Comparison of ENCODE assay signal across 17 cellular contexts in genomic region chr12:71799105-71799504, GRCh38. TPM values are rescaled to one million over a fixed set of nuclear protein-coding genes. Genes with fewer than 3 reads are reported as not detected.
DNase-seq lines count a peak whose midpoint lies in the region; TF ChIP-seq lines count a peak whose summit lies in the region.
"Had no signal": no experiment of that assay in that cellular context is flagged by ENCODE, and none has a peak within 500 bp of the region (broad histone marks: within the 10 kb centered on the region; RNA-seq: fewer than 3 reads in every experiment).

No MANE protein-coding gene starts in this region.

- no peak overlapping the region for H3K4me3 ChIP-seq in endodermal cell (ENCODE audit: low read length)
- no peak overlapping the region for H3K4me3 ChIP-seq in mesenchymal stem cell (ENCODE audit: insufficient read depth in 1 of 2, low read depth in 1 of 2, low read length in 2 of 2)
- no peak overlapping the region for H3K4me3 ChIP-seq in WERI-Rb-1 (ENCODE audit: low read depth, low read length)
- H3K4me3 ChIP-seq: GM12878 had no signal

- no peak overlapping the region for H4K8ac ChIP-seq in mesenchymal stem cell (ENCODE audit: low read length)

- no peak overlapping the region for H3K14ac ChIP-seq in mesenchymal stem cell (ENCODE audit: low read length in 2 of 2)

- no peaks in the 10 kb centered on the region for H3K9me3 Mint-ChIP-seq in endodermal cell
- H3K9me3 Mint-ChIP-seq: activated naive CD8-positive, alpha-beta T cell treated with anti-CD3 and anti-CD28 coated beads, Interleukin-2, amount 10 ng/mL, durations not matched to agents 7 days and 5 days; stimulated activated naive CD8-positive, alpha-beta T cell treated with anti-CD3 and anti-CD28 coated beads, Interleukin-15, Interleukin-2, amounts not matched to agents 100 ng/mL and 50 ng/mL, for 24 hours had no signal

- no peak overlapping the region for H2BK12ac ChIP-seq in mesenchymal stem cell (ENCODE audit: low read length in 2 of 2)

- H3K9ac ChIP-seq in endodermal cell (ENCODE audit: extremely low read depth, low read length, poor library complexity, severe bottlenecking) = no peak overlapping the region
- peak overlapping the region; percentile 20 for H3K9ac ChIP-seq in mesenchymal stem cell (ENCODE audit: low read length)

- H2AK5ac ChIP-seq in mesenchymal stem cell (ENCODE audit: low read length, severe bottlenecking) = no peak overlapping the region

- H3K4me2 ChIP-seq in mesenchymal stem cell (ENCODE audit: low read length, poor library complexity, severe bottlenecking) = no peak overlapping the region

- no peak overlapping the region for H3K18ac ChIP-seq in mesenchymal stem cell (ENCODE audit: low read depth in 1 of 2, low read length in 2 of 2)

- no peaks in the 10 kb centered on the region for H3K36me3 Mint-ChIP-seq in endodermal cell (ENCODE audit: low read depth)
- H3K36me3 Mint-ChIP-seq: activated naive CD8-positive, alpha-beta T cell treated with anti-CD3 and anti-CD28 coated beads, Interleukin-2, amount 10 ng/mL, durations not matched to agents 7 days and 5 days had no signal

- H3K4me1 ChIP-seq in endodermal cell (ENCODE audit: control insufficient read depth, insufficient read depth, low read length) (no peaks in the 10 kb centered on the region), mesenchymal stem cell (ENCODE audit: control insufficient read depth, insufficient read depth, low read depth, low read length) (peaks cover 2% of the 10 kb centered on the region)

- H3K23ac ChIP-seq in mesenchymal stem cell (ENCODE audit: low read length in 2 of 2) = no peak overlapping the region

- no peak overlapping the region for H3K4me3 Mint-ChIP-seq in endodermal cell
- H3K4me3 Mint-ChIP-seq: activated naive CD8-positive, alpha-beta T cell treated with anti-CD3 and anti-CD28 coated beads, Interleukin-2, amount 10 ng/mL, durations not matched to agents 7 days and 5 days; stimulated activated naive CD8-positive, alpha-beta T cell treated with anti-CD3 and anti-CD28 coated beads, Interleukin-15, Interleukin-2, amounts not matched to agents 100 ng/mL and 50 ng/mL, for 24 hours had no signal

- no peak overlapping the region for H2BK15ac ChIP-seq in mesenchymal stem cell (ENCODE audit: low read depth, poor library complexity, severe bottlenecking)

- no peak overlapping the region for H2BK120ac ChIP-seq in mesenchymal stem cell (ENCODE audit: low read depth, low read length)

- DNase-seq in ELR (ENCODE audit: low read depth) (peak; percentile 72), NOMO-1 treated with DMSO at 0.1 percent for 48 hours (lab: John Stamatoyannopoulos, UW; ENCODE audit: unreplicated experiment) (peak; percentile 83), endodermal cell (peak; percentile 79), mesenchymal stem cell (peak; percentile 54), WERI-Rb-1 (no peak), NCI-H1694 (lab: John Stamatoyannopoulos, UW) (no peak), GM20000 (ENCODE audit: low spot score) (no peak), pons (ENCODE audit: low spot score) (no peak)
- DNase-seq: activated CD4-positive, alpha-beta T cell treated with anti-CD3 and anti-CD28 coated beads, Interleukin-2, amount 50 U/mL, for 48 hours; activated naive CD8-positive, alpha-beta T cell treated with anti-CD3 and anti-CD28 coated beads, Interleukin-2, amount 10 ng/mL, durations not matched to agents 7 days and 5 days; Karpas-422; kidney; NCI-H526; stimulated activated CD4-positive, alpha-beta T cell treated with anti-CD3 and anti-CD28 coated beads, Interleukin-1b, Interleukin-23, amount 100 ng/mL, for 48 hours had no signal

- no peaks in the 10 kb centered on the region for H3K36me3 ChIP-seq in endodermal cell (ENCODE audit: control insufficient read depth, insufficient read depth, low read length)
- H3K36me3 ChIP-seq in mesenchymal stem cell (ENCODE audit: control insufficient read depth in 1 of 2, insufficient read depth in 2 of 2, low read depth in 1 of 2, low read length in 2 of 2) = no peaks in the 10 kb centered on the region
- H3K36me3 ChIP-seq in WERI-Rb-1 = no peaks in the 10 kb centered on the region
- H3K36me3 ChIP-seq: neutrophil had no signal

- H3K9me3 ChIP-seq in endodermal cell (ENCODE audit: control insufficient read depth, low read length) (no peaks in the 10 kb centered on the region), mesenchymal stem cell (ENCODE audit: control insufficient read depth, low read length) (no peaks in the 10 kb centered on the region), WERI-Rb-1 (ENCODE audit: severe bottlenecking) (peaks cover 3% of the 10 kb centered on the region)
- H3K9me3 ChIP-seq: neutrophil had no signal

- no peaks in the 10 kb centered on the region for H3K4me1 Mint-ChIP-seq in endodermal cell
- H3K4me1 Mint-ChIP-seq: activated naive CD8-positive, alpha-beta T cell treated with anti-CD3 and anti-CD28 coated beads, Interleukin-2, amount 10 ng/mL, durations not matched to agents 7 days and 5 days had no signal

- H4K91ac ChIP-seq in mesenchymal stem cell (ENCODE audit: low read length) = no peak overlapping the region

- H3K27me3 Mint-ChIP-seq in endodermal cell (ENCODE audit: insufficient read depth) = no peaks in the 10 kb centered on the region
- H3K27me3 Mint-ChIP-seq: activated naive CD8-positive, alpha-beta T cell treated with anti-CD3 and anti-CD28 coated beads, Interleukin-2, amount 10 ng/mL, durations not matched to agents 7 days and 5 days; stimulated activated naive CD8-positive, alpha-beta T cell treated with anti-CD3 and anti-CD28 coated beads, Interleukin-15, Interleukin-2, amounts not matched to agents 100 ng/mL and 50 ng/mL, for 24 hours had no signal

- TF ChIP-seq CTCF in endodermal cell (conservative IDR thresholded peaks at IDR 0.05) (no peak), WERI-Rb-1 (IDR thresholded peaks at IDR 0.05; ENCODE audit: low read depth, low read length) (no peak), GM20000 (IDR thresholded peaks at IDR 0.05; ENCODE audit: extremely low read depth, missing control alignments) (no peak)

- no peaks in the 10 kb centered on the region for H3K79me1 ChIP-seq in mesenchymal stem cell (replicated peaks; ENCODE audit: low read length, poor library complexity, severe bottlenecking)

- H3K27ac Mint-ChIP-seq in endodermal cell = no peak overlapping the region
- H3K27ac Mint-ChIP-seq: activated naive CD8-positive, alpha-beta T cell treated with anti-CD3 and anti-CD28 coated beads, Interleukin-2, amount 10 ng/mL, durations not matched to agents 7 days and 5 days; stimulated activated naive CD8-positive, alpha-beta T cell treated with anti-CD3 and anti-CD28 coated beads, Interleukin-15, Interleukin-2, amounts not matched to agents 100 ng/mL and 50 ng/mL, for 24 hours had no signal

- no peak overlapping the region for H3K4ac ChIP-seq in mesenchymal stem cell (ENCODE audit: low read depth in 1 of 2, low read length in 2 of 2)

- no peak overlapping the region for H2AFZ ChIP-seq in mesenchymal stem cell (ENCODE audit: low read depth, low read length)

- H2BK5ac ChIP-seq in mesenchymal stem cell (ENCODE audit: low read depth, low read length, poor library complexity, severe bottlenecking) = no peak overlapping the region

- no peaks in the 10 kb centered on the region for H3K27me3 ChIP-seq in endodermal cell (ENCODE audit: control insufficient read depth, insufficient read depth, low read length, poor library complexity, severe bottlenecking)
- H3K27me3 ChIP-seq in mesenchymal stem cell (ENCODE audit: control insufficient read depth in 1 of 2, insufficient read depth in 1 of 2, low read length in 2 of 2) = peaks cover 0 to 1% of the 10 kb centered on the region in 2 experiments
- no peaks in the 10 kb centered on the region for H3K27me3 ChIP-seq in WERI-Rb-1 (ENCODE audit: insufficient read depth, low read depth, severe bottlenecking)
- H3K27me3 ChIP-seq: neutrophil had no signal

- H3K27ac ChIP-seq in endodermal cell (ENCODE audit: low read depth, low read length) (no peak overlapping the region), mesenchymal stem cell (ENCODE audit: low read length, poor library complexity, severe bottlenecking) (no peak overlapping the region), WERI-Rb-1 (no peak overlapping the region)
- H3K27ac ChIP-seq: neutrophil had no signal

RNA-seq across cellular contexts. Expression of gene TBC1D15, which starts 40.5 kb away (rescaled TPM):
- 10 to 100 TPM; 34.2 to 45.6 TPM for total RNA-seq in endodermal cell
- polyA plus RNA-seq in endodermal cell (2013, experiment 1 of 2) = 34.0 TPM
- 29.0 TPM for polyA plus RNA-seq in endodermal cell (2013, experiment 2 of 2)
- polyA plus RNA-seq in mesenchymal stem cell (2013, experiment 1 of 2) = 22.9 TPM
- 23.4 TPM for polyA plus RNA-seq in mesenchymal stem cell (2013, experiment 2 of 2)

RNA-seq across cellular contexts. Expression of gene RAB21, which starts 44.4 kb away (rescaled TPM):
- total RNA-seq in endodermal cell = 10 to 100 TPM; 47.6 to 51.2 TPM
- 27.6 TPM for polyA plus RNA-seq in endodermal cell (2013, experiment 1 of 2)
- polyA plus RNA-seq in endodermal cell (2013, experiment 2 of 2) = 30.1 TPM
- 42.6 TPM for polyA plus RNA-seq in mesenchymal stem cell (2013, experiment 1 of 2)
- polyA plus RNA-seq in mesenchymal stem cell (2013, experiment 2 of 2) = 41.2 TPM

Comparison
In these comparisons a context has a peak if more than half of its experiments do, and no peak if none do; other contexts are left out.
1. DNase-seq: peak in ELR (single experiment), NOMO-1 treated with DMSO at 0.1 percent for 48 hours (single experiment), endodermal cell (single experiment) and mesenchymal stem cell (single experiment); none in WERI-Rb-1 (single experiment), NCI-H1694 (single experiment), GM20000 (single experiment) and pons (single experiment).